ENCODE assay signal across 10 cellular contexts in the genomic region with DNA sequence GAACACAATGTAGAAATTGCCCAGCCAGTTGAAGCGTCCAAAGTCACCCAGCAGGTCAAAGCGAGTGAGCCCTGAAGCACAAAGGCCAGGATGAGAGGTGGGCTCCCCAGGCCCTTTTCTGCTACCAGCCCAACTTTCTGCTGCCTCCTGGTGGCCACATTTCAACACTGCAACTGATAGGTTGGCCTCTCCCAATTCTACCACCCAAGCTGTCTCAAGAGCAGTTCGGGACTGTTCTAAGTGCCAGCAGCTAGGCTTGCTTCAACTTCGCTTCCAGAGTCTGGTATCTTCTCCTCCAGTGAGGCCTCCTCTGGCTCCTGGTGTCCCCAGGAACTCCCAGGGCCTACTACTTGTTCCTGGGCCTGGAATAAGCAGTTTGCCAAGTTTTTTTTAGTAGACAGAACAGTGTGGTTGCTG. TPM values are rescaled to one million over a fixed set of nuclear protein-coding genes. Genes with fewer than 3 reads are reported as not detected.
DNase-seq lines count a peak whose midpoint lies in the region; ATAC-seq and TF ChIP-seq lines count a peak whose summit lies in the region.
"Had no signal": no experiment of that assay in that cellular context is flagged by ENCODE, and none has a peak within 500 bp of the region (broad histone marks: within the 10 kb centered on the region; RNA-seq: fewer than 3 reads in every experiment).

No MANE protein-coding gene starts in this region.

- peak; percentile 43 for TF ChIP-seq CTCF in Calu3 (IDR thresholded peaks at IDR 0.05; ENCODE audit: unreplicated experiment)
- TF ChIP-seq CTCF in brain (conservative IDR thresholded peaks at IDR 0.05), result peak; percentile 65 to 80

- H3K27ac Mint-ChIP-seq in Calu3 (ENCODE audit: unreplicated experiment) (no peak overlapping the region), brain (peak overlapping the region in 1 of 5 experiments; percentile 35)
- H3K27ac Mint-ChIP-seq: stimulated activated naive CD8-positive, alpha-beta T cell treated with anti-CD3 and anti-CD28 coated beads, Interleukin-15, Interleukin-2, amounts not matched to agents 100 ng/mL and 50 ng/mL, for 24 hours had no signal

- no peak for ATAC-seq in HG02852 (IDR thresholded peaks at IDR 0.05; ENCODE audit: unreplicated experiment)

- H3K4me1 Mint-ChIP-seq in Calu3 (ENCODE audit: low read depth, unreplicated experiment) (peaks cover 9% of the 10 kb centered on the region), brain (peaks cover 18% of the 10 kb centered on the region)

- CTCF ChIA-PET in Calu3 (lab: Charles Lee), result interaction anchor here (0.5 to 2.1 kb wide), 5 partner anchors 9 to 253 kb away, joined by 3 to 6 read pairs (median 3); no protein-coding TSS in a partner anchor

- intact Hi-C loops in Calu3 (cut with micrococcal nuclease; ENCODE audit: unreplicated experiment), result loop anchor here (2.0 kb wide), 1 partner anchor 33 kb away; no protein-coding TSS in a partner anchor

- H3K27me3 Mint-ChIP-seq in Calu3 (ENCODE audit: unreplicated experiment), result peaks cover 30% of the 10 kb centered on the region
- H3K27me3 Mint-ChIP-seq in brain, result peaks cover 27% of the 10 kb centered on the region

- H3K9me3 Mint-ChIP-seq in Calu3 (ENCODE audit: low read depth, unreplicated experiment), result no peaks in the 10 kb centered on the region
- H3K9me3 Mint-ChIP-seq in brain, result no peaks in the 10 kb centered on the region
- H3K9me3 Mint-ChIP-seq: stimulated activated naive CD8-positive, alpha-beta T cell treated with anti-CD3 and anti-CD28 coated beads, Interleukin-15, Interleukin-2, amounts not matched to agents 100 ng/mL and 50 ng/mL, for 24 hours had no signal

- H3K36me3 Mint-ChIP-seq in Calu3 (ENCODE audit: insufficient read depth, unreplicated experiment) (peaks cover 10% of the 10 kb centered on the region), brain (peaks cover 62% of the 10 kb centered on the region)

- H3K4me3 Mint-ChIP-seq in Calu3 (ENCODE audit: low read depth, unreplicated experiment), result no peak overlapping the region
- no peak overlapping the region for H3K4me3 Mint-ChIP-seq in brain
- H3K4me3 Mint-ChIP-seq: stimulated activated naive CD8-positive, alpha-beta T cell treated with anti-CD3 and anti-CD28 coated beads, Interleukin-15, Interleukin-2, amounts not matched to agents 100 ng/mL and 50 ng/mL, for 24 hours had no signal

- no TSS peak for BruUV-seq in Calu3 (replicated peaks; lab: Mats Ljungman, UMichigan)

- DNase-seq in Calu3 (peak; percentile 33), HUDEP-2 (lab: John Stamatoyannopoulos, UW; ENCODE audit: unreplicated experiment in 76 of 76) (peak in 49 of 76 experiments; percentile 5 to 66 (median 37)), UCSD-AML1 (lab: John Stamatoyannopoulos, UW; ENCODE audit: unreplicated experiment) (peak; percentile 52), left kidney (ENCODE audit: low read depth, low spot score) (peak; percentile 75), T1000 (lab: John Stamatoyannopoulos, UW) (no peak)
- DNase-seq in stimulated activated CD8-positive, alpha-beta memory T cell treated with anti-CD3 and anti-CD28 coated beads, Interleukin-12 subunit alpha, Interleukin-12 subunit beta, amount 100 ng/mL, for 1 hour (ENCODE audit: low read depth), result peak; percentile 47

RNA-seq across cellular contexts. Expression of a gene that starts 3.4 kb away (rescaled TPM):
- not detected in 2 replicates for total RNA-seq in Calu3 (2022)
- 0.15 TPM for polyA plus RNA-seq in brain (ENCODE audit: insufficient read depth, low read depth, low replicate concordance)
- total RNA-seq: T-helper 1 cell treated with Interleukin-12 subunit alpha and Interleukin-12 subunit beta and Interleukin-4 antibody, amounts not matched to agents 30 ng/mL and 1 ng/mL, for 36 hours had no signal

RNA-seq across cellular contexts. Expression of a gene that starts 12.6 kb away (rescaled TPM):
- 23.3 and 26.4 TPM in 2 replicates for total RNA-seq in Calu3 (2022)
- polyA plus RNA-seq in brain (ENCODE audit: insufficient read depth, low read depth, low replicate concordance), result 13.9 TPM

RNA-seq across cellular contexts. Expression of a gene that starts 28.3 kb away (rescaled TPM):
- total RNA-seq in Calu3 (2022), result 2.0 and 2.6 TPM in 2 replicates
- polyA plus RNA-seq in brain (ENCODE audit: insufficient read depth, low read depth, low replicate concordance), result 5.9 TPM

RNA-seq across cellular contexts. Expression of a gene that starts 33.2 kb away (rescaled TPM):
- 690 and 793 TPM in 2 replicates for total RNA-seq in Calu3 (2022)
- polyA plus RNA-seq in brain (ENCODE audit: insufficient read depth, low read depth, low replicate concordance), result 3,807 TPM

RNA-seq across cellular contexts. Expression of a gene that starts 37.4 kb away (rescaled TPM):
- total RNA-seq in Calu3 (2022), result 72.9 and 79.7 TPM in 2 replicates
- 32.0 TPM for polyA plus RNA-seq in brain (ENCODE audit: insufficient read depth, low read depth, low replicate concordance)
